Comparison of ENCODE assay signal across 8 cellular contexts in genomic region chr20:44909872-44910689, GRCh38. TPM values are rescaled to one million over a fixed set of nuclear protein-coding genes. Genes with fewer than 3 reads are reported as not detected.
DNase-seq lines count a peak whose midpoint lies in the region; ATAC-seq and TF ChIP-seq lines count a peak whose summit lies in the region.

Gene PABPC1L (plus strand): TSS chr20:44910060. CDS start chr20:44910144, 84 bp downstream.

- in situ Hi-C loops in GM13977 (cut with MboI; ENCODE audit: low pct_unique_long_range_greater_than_20kb, low sequenced_read_pairs, unreplicated experiment): no loop called here
- in situ Hi-C loops in brain microvascular endothelial cell (cut with HindIII; ENCODE audit: low pct_ligation_motif_present, low sequenced_read_pairs): no loop called here

- TF ChIP-seq POLR2A in spleen (IDR thresholded peaks at IDR 0.05): no peak

- TF ChIP-seq CTCF in GM13977 (IDR thresholded peaks at IDR 0.05; ENCODE audit: extremely low read depth, insufficient read depth, missing control alignments) (no peak), brain microvascular endothelial cell (IDR thresholded peaks at IDR 0.05; ENCODE audit: low read depth, low read length, missing control alignments) (no peak), spleen (IDR thresholded peaks at IDR 0.05 in 8 of 11, conservative IDR thresholded peaks at IDR 0.05 in 3 of 11) (no peak)

- DNase-seq in GM13977 (ENCODE audit: low spot score) (peak; percentile 91), NCI-H1930 (lab: John Stamatoyannopoulos, UW) (peak; percentile 61 to 81), UCSD-AML1 (lab: John Stamatoyannopoulos, UW; ENCODE audit: unreplicated experiment) (peak; percentile 77), brain microvascular endothelial cell (peak; percentile 49), spleen (peak; percentile 91), GF-D8 (lab: John Stamatoyannopoulos, UW) (no peak)

- ATAC-seq in HG02642 (IDR thresholded peaks at IDR 0.05; ENCODE audit: poor library complexity, unreplicated experiment): peak; percentile 90

- H3K27ac ChIP-seq in brain microvascular endothelial cell: peak within 1 kb of the TSS; percentile 1
- no peak within 1 kb of the TSS for H3K27ac ChIP-seq in iPS-20b (ENCODE audit: low read length)
- H3K27ac ChIP-seq in spleen: peak within 1 kb of the TSS in 6 of 8 donors; percentile 26 to 74 (median 46)

- H3K36me3 ChIP-seq in brain microvascular endothelial cell (replicated peaks) (peaks cover 33% of the 10 kb centered on the region), iPS-20b (ENCODE audit: insufficient read depth, low read depth, low read length) (peaks cover 68% of the 10 kb centered on the region), spleen (peaks cover 7 to 57% (median 33%) of the 10 kb centered on the region in 6 donors)

- H3K9ac ChIP-seq in iPS-20b (ENCODE audit: low read depth, low read length): peak within 1 kb of the TSS; percentile 77

- H3K4me1 ChIP-seq in iPS-20b (ENCODE audit: insufficient read depth, low read length) (peaks cover 9% of the 10 kb centered on the region; the same call in 1 of the 2 replicates), spleen (peaks cover 7 to 33% (median 23%) of the 10 kb centered on the region in 6 donors)

- H3K27me3 ChIP-seq in brain microvascular endothelial cell (replicated peaks): no peaks in the 10 kb centered on the region
- H3K27me3 ChIP-seq in iPS-20b (ENCODE audit: insufficient read depth, low read length): no peaks in the 10 kb centered on the region
- no peaks in the 10 kb centered on the region for H3K27me3 ChIP-seq in spleen (replicated peaks in 1 of 7)

- peak within 1 kb of the TSS; percentile 77 for H3K4me3 ChIP-seq in brain microvascular endothelial cell (ENCODE audit: low read depth, low read length)
- peak within 1 kb of the TSS; percentile 76 for H3K4me3 ChIP-seq in iPS-20b (ENCODE audit: low read length)
- peak within 1 kb of the TSS; percentile 55 to 93 (median 72) for H3K4me3 ChIP-seq in spleen

- intact Hi-C loops in spleen (cut with DNase I; ENCODE audit: low total_unique reads): no loop called here

- no peaks in the 10 kb centered on the region for H3K9me3 ChIP-seq in iPS-20b (ENCODE audit: insufficient read depth, low read depth, low read length)
- no peaks in the 10 kb centered on the region for H3K9me3 ChIP-seq in spleen

- WGBS in spleen, 5 donors: 3 to 4% (median 4%) methylated on average over 18 to 61 of the region's 61 CpGs

RNA-seq across cellular contexts. Expression of gene PABPC1L, which starts in this region (rescaled TPM):
- total RNA-seq in spleen: 10 to 100 TPM; 27.0 to 51.6 (median 34.2) TPM
- 10 to 100 TPM; 31.9 to 61.4 (median 32.8) TPM for polyA plus RNA-seq in spleen
